ENCODE assay signal across 11 cellular contexts in the genomic region with DNA sequence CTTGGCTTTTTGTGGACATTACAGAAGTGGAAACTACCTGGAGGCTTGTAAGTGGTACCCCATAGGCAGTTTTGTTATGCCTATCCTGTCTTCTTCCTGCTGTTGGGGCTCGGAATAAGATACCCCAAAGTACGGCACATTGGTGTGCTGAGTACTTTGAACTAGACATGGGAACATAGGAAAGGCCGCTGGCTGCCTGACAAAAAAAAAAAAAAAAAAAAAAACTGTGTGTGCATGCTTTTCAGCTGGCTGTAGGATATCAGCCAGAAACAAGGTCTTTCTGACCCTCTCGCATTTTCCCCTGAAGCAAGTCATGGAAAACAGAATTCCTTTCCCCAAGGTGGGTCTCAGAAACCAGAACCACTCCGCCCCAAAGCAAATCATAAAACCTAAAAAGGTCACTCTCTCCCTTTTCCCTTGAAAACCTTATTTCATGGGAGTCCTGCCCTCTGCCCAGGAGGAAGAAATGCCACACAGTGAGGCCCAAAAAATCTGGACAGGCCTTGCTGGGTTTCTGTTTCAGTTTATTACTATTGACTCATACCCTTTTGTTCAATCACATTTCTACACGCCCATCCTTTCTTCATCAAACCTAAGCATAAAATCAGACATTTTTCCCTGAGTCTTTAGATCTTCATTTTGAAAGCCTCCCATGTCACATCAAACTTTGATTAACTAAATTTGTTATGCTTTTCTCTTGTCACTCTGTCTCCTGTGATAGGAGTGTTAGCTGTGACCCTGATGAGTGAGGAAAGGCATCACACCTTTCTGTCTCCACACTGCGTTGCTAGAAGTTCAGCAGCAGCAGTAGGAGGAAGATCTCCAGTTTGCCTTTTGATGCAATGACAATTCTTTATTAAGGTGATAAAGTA. TPM values are rescaled to one million over a fixed set of nuclear protein-coding genes. Genes with fewer than 3 reads are reported as not detected.
DNase-seq lines count a peak whose midpoint lies in the region; ATAC-seq, FAIRE-seq and TF ChIP-seq lines count a peak whose summit lies in the region.
"Had no signal": no experiment of that assay in that cellular context is flagged by ENCODE, and none has a peak within 500 bp of the region (broad histone marks: within the 10 kb centered on the region; RNA-seq: fewer than 3 reads in every experiment).

No MANE protein-coding gene starts in this region.

- H3K36me3 Mint-ChIP-seq in progenitor cell of endocrine pancreas (ENCODE audit: insufficient read depth): no peaks in the 10 kb centered on the region
- H3K36me3 Mint-ChIP-seq in activated naive CD4-positive, alpha-beta T cell treated with anti-CD3 and anti-CD28 coated beads, Interleukin-2, amount 10 ng/mL, durations not matched to agents 7 days and 5 days: peaks cover 2% of the 10 kb centered on the region

- DNase-seq in bronchial epithelial cell (ENCODE audit: low read depth) (peak; percentile 57), progenitor cell of endocrine pancreas (ENCODE audit: low spot score, unreplicated experiment) (no peak), RKO (ENCODE audit: low spot score) (no peak), HTR-8/SVneo (ENCODE audit: insufficient read length, low spot score) (no peak)
- DNase-seq in activated naive CD4-positive, alpha-beta T cell treated with anti-CD3 and anti-CD28 coated beads, Interleukin-2, amount 10 ng/mL, durations not matched to agents 7 days and 5 days: no peak
- DNase-seq in activated T-cell treated with anti-CD3 and anti-CD28 coated beads, Interleukin-2, amount 50 U/mL, for 48 hours: no peak
- DNase-seq: activated naive CD4-positive, alpha-beta T cell treated with Interleukin-2 at 50 U/mL for 16 hours; left lung had no signal

- H3K27me3 ChIP-seq in KMS-11 (ENCODE audit: insufficient read depth, low read depth) (no peaks in the 10 kb centered on the region), bronchial epithelial cell (ENCODE audit: control insufficient read depth, insufficient read depth, low read length) (no peaks in the 10 kb centered on the region)
- H3K27me3 ChIP-seq: left lung had no signal

- CTCF ChIA-PET in activated naive CD4-positive, alpha-beta T cell treated with anti-CD3 and anti-CD28 coated beads, Interleukin-2, amount 10 ng/mL, durations not matched to agents 7 days and 5 days (lab: Charles Lee): interaction anchor here (1.1 to 1.5 kb wide), 2 partner anchors 22 to 28 kb away, joined by 4 to 5 read pairs; no protein-coding TSS in a partner anchor

- H3K27me3 Mint-ChIP-seq in progenitor cell of endocrine pancreas: no peaks in the 10 kb centered on the region
- H3K27me3 Mint-ChIP-seq in activated naive CD4-positive, alpha-beta T cell treated with anti-CD3 and anti-CD28 coated beads, Interleukin-2, amount 10 ng/mL, durations not matched to agents 7 days and 5 days: peaks cover 12% of the 10 kb centered on the region
- H3K27me3 Mint-ChIP-seq: IgD-negative memory B cell had no signal

- H3K4me3 ChIP-seq in KMS-11 (IDR thresholded peaks at IDR 0.05; ENCODE audit: insufficient read depth, low read depth, low read length): no peak overlapping the region
- H3K4me3 ChIP-seq in bronchial epithelial cell (ENCODE audit: low read depth, low read length): no peak overlapping the region
- H3K4me3 ChIP-seq: left lung had no signal

- no peak overlapping the region for H3K4me3 Mint-ChIP-seq in progenitor cell of endocrine pancreas (ENCODE audit: low read depth)
- no peak overlapping the region for H3K4me3 Mint-ChIP-seq in activated naive CD4-positive, alpha-beta T cell treated with anti-CD3 and anti-CD28 coated beads, Interleukin-2, amount 10 ng/mL, durations not matched to agents 7 days and 5 days
- H3K4me3 Mint-ChIP-seq: IgD-negative memory B cell had no signal

- peak overlapping the region; percentile 68 for H3K27ac ChIP-seq in KMS-11
- H3K27ac ChIP-seq: left lung had no signal

- H3K79me2 ChIP-seq in KMS-11 (ENCODE audit: insufficient read depth, low read depth): no peaks in the 10 kb centered on the region

- peaks cover 12% of the 10 kb centered on the region for H3K4me1 Mint-ChIP-seq in progenitor cell of endocrine pancreas (ENCODE audit: low read depth)
- peaks cover 24% of the 10 kb centered on the region for H3K4me1 Mint-ChIP-seq in activated naive CD4-positive, alpha-beta T cell treated with anti-CD3 and anti-CD28 coated beads, Interleukin-2, amount 10 ng/mL, durations not matched to agents 7 days and 5 days

- peak overlapping the region; percentile 78 for H3K27ac Mint-ChIP-seq in progenitor cell of endocrine pancreas
- H3K27ac Mint-ChIP-seq in activated naive CD4-positive, alpha-beta T cell treated with anti-CD3 and anti-CD28 coated beads, Interleukin-2, amount 10 ng/mL, durations not matched to agents 7 days and 5 days: no peak overlapping the region
- H3K27ac Mint-ChIP-seq: IgD-negative memory B cell had no signal

- H3K4me1 ChIP-seq in KMS-11 (ENCODE audit: low read depth, poor library complexity, severe bottlenecking): peaks cover 85% of the 10 kb centered on the region
- H3K4me1 ChIP-seq: left lung had no signal

- ATAC-seq in GM18867 (IDR thresholded peaks at IDR 0.05; ENCODE audit: unreplicated experiment): peak; percentile 27

- peak overlapping the region; percentile 24; the same call in 1 of the 2 replicates for H3K9ac ChIP-seq in KMS-11

- no peak overlapping the region; the same call in 1 of the 2 replicates for H2AFZ ChIP-seq in KMS-11 (ENCODE audit: low read depth)

- H4K20me1 ChIP-seq in KMS-11 (ENCODE audit: insufficient read depth): no peaks in the 10 kb centered on the region

- FAIRE-seq in bronchial epithelial cell (lab: Jason Lieb, UNC): no peak
- FAIRE-seq in HTR-8/SVneo (lab: Jason Lieb, UNC): no peak

- H3K9me3 Mint-ChIP-seq in progenitor cell of endocrine pancreas (ENCODE audit: low read depth): no peaks in the 10 kb centered on the region
- no peaks in the 10 kb centered on the region for H3K9me3 Mint-ChIP-seq in activated naive CD4-positive, alpha-beta T cell treated with anti-CD3 and anti-CD28 coated beads, Interleukin-2, amount 10 ng/mL, durations not matched to agents 7 days and 5 days
- H3K9me3 Mint-ChIP-seq: IgD-negative memory B cell had no signal

- TF ChIP-seq CTCF in KMS-11 (conservative IDR thresholded peaks at IDR 0.05; ENCODE audit: low read depth, low read length) (no peak), bronchial epithelial cell (IDR thresholded peaks at IDR 0.05; ENCODE audit: insufficient read depth, low read length, severe bottlenecking) (no peak), progenitor cell of endocrine pancreas (IDR thresholded peaks at IDR 0.05; ENCODE audit: unreplicated experiment) (no peak)

- H3K4me2 ChIP-seq in KMS-11: peak overlapping the region; percentile 62

- H3K36me3 ChIP-seq in KMS-11 (ENCODE audit: insufficient read depth) (no peaks in the 10 kb centered on the region), bronchial epithelial cell (ENCODE audit: control insufficient read depth, insufficient read depth, low read length) (no peaks in the 10 kb centered on the region)
- H3K36me3 ChIP-seq: left lung had no signal

RNA-seq across cellular contexts. Expression of a gene that starts 17.2 kb away (rescaled TPM):
- total RNA-seq in bronchial epithelial cell (0.51 and 0.53 TPM in 2 replicates), progenitor cell of endocrine pancreas (4.5 and 5.5 TPM in 2 replicates)
